Comparison of ENCODE assay signal across 1 cellular context in the genomic region with DNA sequence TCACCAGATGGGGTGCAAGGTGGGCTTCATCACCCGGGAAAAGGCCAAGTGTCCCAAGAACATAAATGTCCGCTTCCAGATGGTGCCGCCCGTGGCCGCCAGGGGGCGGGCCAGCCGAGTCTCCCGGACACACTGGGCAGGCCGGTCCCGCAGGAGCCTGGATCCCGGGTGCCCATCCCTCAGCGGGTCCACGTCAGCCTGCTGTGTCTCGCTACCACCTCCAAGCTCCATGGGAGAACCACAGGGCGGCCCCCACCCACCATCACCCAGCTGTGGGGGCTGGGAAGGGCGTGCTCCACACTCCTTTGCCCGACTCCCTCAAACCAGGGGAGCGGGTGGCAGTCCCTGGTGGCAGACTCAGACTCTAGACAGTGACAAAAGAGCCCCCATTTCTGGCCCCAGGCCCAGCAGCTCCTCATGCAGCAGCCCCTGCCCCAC.
TF ChIP-seq lines count a peak whose summit lies in the region.

No MANE protein-coding gene starts in this region.

TF ChIP-seq in GM23338, 12 proteins besides CTCF, POLR2A, EP300 and RAD21:
- TF ChIP-seq, protein P1, sequence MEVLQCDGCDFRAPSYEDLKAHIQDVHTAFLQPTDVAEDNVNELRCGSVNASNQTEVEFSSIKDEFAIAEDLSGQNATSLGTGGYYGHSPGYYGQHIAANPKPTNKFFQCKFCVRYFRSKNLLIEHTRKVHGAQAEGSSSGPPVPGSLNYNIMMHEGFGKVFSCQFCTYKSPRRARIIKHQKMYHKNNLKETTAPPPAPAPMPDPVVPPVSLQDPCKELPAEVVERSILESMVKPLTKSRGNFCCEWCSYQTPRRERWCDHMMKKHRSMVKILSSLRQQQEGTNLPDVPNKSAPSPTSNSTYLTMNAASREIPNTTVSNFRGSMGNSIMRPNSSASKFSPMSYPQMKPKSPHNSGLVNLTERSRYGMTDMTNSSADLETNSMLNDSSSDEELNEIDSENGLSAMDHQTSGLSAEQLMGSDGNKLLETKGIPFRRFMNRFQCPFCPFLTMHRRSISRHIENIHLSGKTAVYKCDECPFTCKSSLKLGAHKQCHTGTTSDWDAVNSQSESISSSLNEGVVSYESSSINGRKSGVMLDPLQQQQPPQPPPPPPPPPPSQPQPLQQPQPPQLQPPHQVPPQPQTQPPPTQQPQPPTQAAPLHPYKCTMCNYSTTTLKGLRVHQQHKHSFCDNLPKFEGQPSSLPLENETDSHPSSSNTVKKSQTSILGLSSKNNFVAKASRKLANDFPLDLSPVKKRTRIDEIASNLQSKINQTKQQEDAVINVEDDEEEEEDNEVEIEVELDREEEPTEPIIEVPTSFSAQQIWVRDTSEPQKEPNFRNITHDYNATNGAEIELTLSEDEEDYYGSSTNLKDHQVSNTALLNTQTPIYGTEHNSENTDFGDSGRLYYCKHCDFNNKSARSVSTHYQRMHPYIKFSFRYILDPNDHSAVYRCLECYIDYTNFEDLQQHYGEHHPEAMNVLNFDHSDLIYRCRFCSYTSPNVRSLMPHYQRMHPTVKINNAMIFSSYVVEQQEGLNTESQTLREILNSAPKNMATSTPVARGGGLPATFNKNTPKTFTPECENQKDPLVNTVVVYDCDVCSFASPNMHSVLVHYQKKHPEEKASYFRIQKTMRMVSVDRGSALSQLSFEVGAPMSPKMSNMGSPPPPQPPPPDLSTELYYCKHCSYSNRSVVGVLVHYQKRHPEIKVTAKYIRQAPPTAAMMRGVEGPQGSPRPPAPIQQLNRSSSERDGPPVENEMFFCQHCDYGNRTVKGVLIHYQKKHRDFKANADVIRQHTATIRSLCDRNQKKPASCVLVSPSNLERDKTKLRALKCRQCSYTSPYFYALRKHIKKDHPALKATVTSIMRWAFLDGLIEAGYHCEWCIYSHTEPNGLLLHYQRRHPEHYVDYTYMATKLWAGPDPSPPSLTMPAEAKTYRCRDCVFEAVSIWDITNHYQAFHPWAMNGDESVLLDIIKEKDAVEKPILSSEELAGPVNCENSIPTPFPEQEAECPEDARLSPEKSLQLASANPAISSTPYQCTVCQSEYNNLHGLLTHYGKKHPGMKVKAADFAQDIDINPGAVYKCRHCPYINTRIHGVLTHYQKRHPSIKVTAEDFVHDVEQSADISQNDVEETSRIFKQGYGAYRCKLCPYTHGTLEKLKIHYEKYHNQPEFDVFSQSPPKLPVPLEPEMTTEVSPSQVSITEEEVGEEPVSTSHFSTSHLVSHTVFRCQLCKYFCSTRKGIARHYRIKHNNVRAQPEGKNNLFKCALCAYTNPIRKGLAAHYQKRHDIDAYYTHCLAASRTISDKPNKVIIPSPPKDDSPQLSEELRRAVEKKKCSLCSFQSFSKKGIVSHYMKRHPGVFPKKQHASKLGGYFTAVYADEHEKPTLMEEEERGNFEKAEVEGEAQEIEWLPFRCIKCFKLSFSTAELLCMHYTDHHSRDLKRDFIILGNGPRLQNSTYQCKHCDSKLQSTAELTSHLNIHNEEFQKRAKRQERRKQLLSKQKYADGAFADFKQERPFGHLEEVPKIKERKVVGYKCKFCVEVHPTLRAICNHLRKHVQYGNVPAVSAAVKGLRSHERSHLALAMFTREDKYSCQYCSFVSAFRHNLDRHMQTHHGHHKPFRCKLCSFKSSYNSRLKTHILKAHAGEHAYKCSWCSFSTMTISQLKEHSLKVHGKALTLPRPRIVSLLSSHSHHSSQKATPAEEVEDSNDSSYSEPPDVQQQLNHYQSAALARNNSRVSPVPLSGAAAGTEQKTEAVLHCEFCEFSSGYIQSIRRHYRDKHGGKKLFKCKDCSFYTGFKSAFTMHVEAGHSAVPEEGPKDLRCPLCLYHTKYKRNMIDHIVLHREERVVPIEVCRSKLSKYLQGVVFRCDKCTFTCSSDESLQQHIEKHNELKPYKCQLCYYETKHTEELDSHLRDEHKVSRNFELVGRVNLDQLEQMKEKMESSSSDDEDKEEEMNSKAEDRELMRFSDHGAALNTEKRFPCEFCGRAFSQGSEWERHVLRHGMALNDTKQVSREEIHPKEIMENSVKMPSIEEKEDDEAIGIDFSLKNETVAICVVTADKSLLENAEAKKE (CRISPR knock-in tag; IDR thresholded peaks at IDR 0.05): no peak
- TF ChIP-seq EZH2phosphoT487 (IDR thresholded peaks at IDR 0.05; ENCODE audit: unreplicated experiment) (no peak), JUNB (IDR thresholded peaks at IDR 0.05; ENCODE audit: unreplicated experiment) (no peak), ZNF331 (CRISPR knock-in tag; IDR thresholded peaks at IDR 0.05; ENCODE audit: low read depth) (no peak), NANOG (IDR thresholded peaks at IDR 0.05; ENCODE audit: borderline replicate concordance) (no peak), EZH2 (IDR thresholded peaks at IDR 0.05; ENCODE audit: low read depth, unreplicated experiment) (no peak), ZNF114 (CRISPR knock-in tag; IDR thresholded peaks at IDR 0.05) (no peak), POLR2AphosphoS5 (IDR thresholded peaks at IDR 0.05; ENCODE audit: low read depth) (no peak), CREB1 (CRISPR knock-in tag; IDR thresholded peaks at IDR 0.05; ENCODE audit: low read depth) (no peak), STAT1 (IDR thresholded peaks at IDR 0.05; ENCODE audit: unreplicated experiment) (no peak)
- TF ChIP-seq, protein P2, sequence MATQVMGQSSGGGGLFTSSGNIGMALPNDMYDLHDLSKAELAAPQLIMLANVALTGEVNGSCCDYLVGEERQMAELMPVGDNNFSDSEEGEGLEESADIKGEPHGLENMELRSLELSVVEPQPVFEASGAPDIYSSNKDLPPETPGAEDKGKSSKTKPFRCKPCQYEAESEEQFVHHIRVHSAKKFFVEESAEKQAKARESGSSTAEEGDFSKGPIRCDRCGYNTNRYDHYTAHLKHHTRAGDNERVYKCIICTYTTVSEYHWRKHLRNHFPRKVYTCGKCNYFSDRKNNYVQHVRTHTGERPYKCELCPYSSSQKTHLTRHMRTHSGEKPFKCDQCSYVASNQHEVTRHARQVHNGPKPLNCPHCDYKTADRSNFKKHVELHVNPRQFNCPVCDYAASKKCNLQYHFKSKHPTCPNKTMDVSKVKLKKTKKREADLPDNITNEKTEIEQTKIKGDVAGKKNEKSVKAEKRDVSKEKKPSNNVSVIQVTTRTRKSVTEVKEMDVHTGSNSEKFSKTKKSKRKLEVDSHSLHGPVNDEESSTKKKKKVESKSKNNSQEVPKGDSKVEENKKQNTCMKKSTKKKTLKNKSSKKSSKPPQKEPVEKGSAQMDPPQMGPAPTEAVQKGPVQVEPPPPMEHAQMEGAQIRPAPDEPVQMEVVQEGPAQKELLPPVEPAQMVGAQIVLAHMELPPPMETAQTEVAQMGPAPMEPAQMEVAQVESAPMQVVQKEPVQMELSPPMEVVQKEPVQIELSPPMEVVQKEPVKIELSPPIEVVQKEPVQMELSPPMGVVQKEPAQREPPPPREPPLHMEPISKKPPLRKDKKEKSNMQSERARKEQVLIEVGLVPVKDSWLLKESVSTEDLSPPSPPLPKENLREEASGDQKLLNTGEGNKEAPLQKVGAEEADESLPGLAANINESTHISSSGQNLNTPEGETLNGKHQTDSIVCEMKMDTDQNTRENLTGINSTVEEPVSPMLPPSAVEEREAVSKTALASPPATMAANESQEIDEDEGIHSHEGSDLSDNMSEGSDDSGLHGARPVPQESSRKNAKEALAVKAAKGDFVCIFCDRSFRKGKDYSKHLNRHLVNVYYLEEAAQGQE (IDR thresholded peaks at IDR 0.05; ENCODE audit: unreplicated experiment): no peak
- TF ChIP-seq, protein P3, sequence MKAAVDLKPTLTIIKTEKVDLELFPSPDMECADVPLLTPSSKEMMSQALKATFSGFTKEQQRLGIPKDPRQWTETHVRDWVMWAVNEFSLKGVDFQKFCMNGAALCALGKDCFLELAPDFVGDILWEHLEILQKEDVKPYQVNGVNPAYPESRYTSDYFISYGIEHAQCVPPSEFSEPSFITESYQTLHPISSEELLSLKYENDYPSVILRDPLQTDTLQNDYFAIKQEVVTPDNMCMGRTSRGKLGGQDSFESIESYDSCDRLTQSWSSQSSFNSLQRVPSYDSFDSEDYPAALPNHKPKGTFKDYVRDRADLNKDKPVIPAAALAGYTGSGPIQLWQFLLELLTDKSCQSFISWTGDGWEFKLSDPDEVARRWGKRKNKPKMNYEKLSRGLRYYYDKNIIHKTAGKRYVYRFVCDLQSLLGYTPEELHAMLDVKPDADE (IDR thresholded peaks at IDR 0.05): no peak
